Comparison of ENCODE assay signal across 27 cellular contexts in the genomic region with DNA sequence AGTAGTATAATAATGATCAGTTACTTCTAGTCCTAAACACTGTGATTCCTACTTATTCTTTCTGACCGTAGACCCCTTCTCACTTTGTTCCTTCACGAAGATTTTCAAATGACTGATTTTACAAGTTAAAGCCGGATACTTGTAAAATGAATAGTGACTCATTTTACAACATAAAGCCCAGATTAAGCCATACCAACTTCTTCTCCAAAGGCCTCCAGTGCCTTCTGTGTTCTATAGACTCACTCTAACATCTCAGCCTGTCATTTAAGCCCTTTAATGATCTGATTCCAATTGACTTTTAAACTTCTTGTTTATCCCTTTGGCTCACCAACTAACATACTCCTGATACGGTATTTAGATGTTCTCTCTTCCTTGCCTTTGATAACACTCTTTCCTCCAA.
"Had no signal": no experiment of that assay in that cellular context is flagged by ENCODE, and none has a peak within 500 bp of the region (broad histone marks: within the 10 kb centered on the region; RNA-seq: fewer than 3 reads in every experiment).

No MANE protein-coding gene starts in this region.

- H3K9me3 ChIP-seq: colonic mucosa, esophagus muscularis mucosa, left lung, ovary, right lobe of liver, suprapubic skin, transverse colon, upper lobe of right lung, uterus had no signal

- H3K36me3 Mint-ChIP-seq: naive thymus-derived CD4-positive, alpha-beta T cell had no signal

- H3K27ac ChIP-seq: colonic mucosa, esophagus muscularis mucosa, left lung, ovary, right lobe of liver, suprapubic skin, transverse colon, upper lobe of right lung, uterus had no signal

- H3K9me3 Mint-ChIP-seq: dendritic cell treated with granulocyte-macrophage colony-stimulating factor and Interleukin-4, amounts not matched to agents 40 ng/mL and 50 ng/mL, for 4 days; endodermal cell; nephron; stimulated activated naive CD8-positive, alpha-beta T cell treated with anti-CD3 and anti-CD28 coated beads, Interleukin-15, amount 100 ng/mL, for 72 hours had no signal

- DNase-seq: colonic mucosa; effector CD8-positive, alpha-beta T cell; endodermal cell; foreskin melanocyte; hypothalamus; left cardiac atrium; left lung; mesenchymal stem cell; midbrain; naive thymus-derived CD4-positive, alpha-beta T cell; occipital lobe; ovary; right lobe of liver; small intestine; stimulated activated CD4-positive, alpha-beta T cell treated with anti-CD3 and anti-CD28 coated beads, Interleukin-1b, Interleukin-23, amount 100 ng/mL, for 48 hours; stimulated activated CD4-positive, alpha-beta T cell treated with anti-CD3 and anti-CD28 coated beads, Interleukin-4, amount 100 ng/mL, for 1 hour; stimulated activated CD8-positive, alpha-beta memory T cell treated with anti-CD3 and anti-CD28 coated beads, Interleukin-4, amount 100 ng/mL, for 48 hours; stimulated activated naive CD4-positive, alpha-beta T cell; stimulated activated naive CD8-positive, alpha-beta T cell treated with anti-CD3 and anti-CD28 coated beads, Interleukin-15, amount 100 ng/mL, for 72 hours; transverse colon; upper lobe of right lung; uterus had no signal

- H3K36me3 ChIP-seq: colonic mucosa, esophagus muscularis mucosa, left lung, ovary, right lobe of liver, suprapubic skin, transverse colon, upper lobe of right lung, uterus had no signal

- H3K4me3 ChIP-seq: colonic mucosa, esophagus muscularis mucosa, left lung, ovary, right lobe of liver, suprapubic skin, transverse colon, upper lobe of right lung, uterus had no signal

- H3K27ac Mint-ChIP-seq: dendritic cell treated with granulocyte-macrophage colony-stimulating factor and Interleukin-4, amounts not matched to agents 40 ng/mL and 50 ng/mL, for 4 days; endodermal cell; naive thymus-derived CD4-positive, alpha-beta T cell; nephron; stimulated activated naive CD8-positive, alpha-beta T cell treated with anti-CD3 and anti-CD28 coated beads, Interleukin-15, amount 100 ng/mL, for 72 hours had no signal

- FAIRE-seq: islet of Langerhans, small intestine had no signal

- H3K4me1 ChIP-seq: colonic mucosa, left lung, right lobe of liver, suprapubic skin, uterus had no signal

- ATAC-seq: left cardiac atrium; left lung; naive thymus-derived CD4-positive, alpha-beta T cell; right lobe of liver; stimulated activated naive CD8-positive, alpha-beta T cell treated with anti-CD3 and anti-CD28 coated beads, Interleukin-15, amount 100 ng/mL, for 72 hours; upper lobe of right lung had no signal

- H3K4me1 Mint-ChIP-seq: naive thymus-derived CD4-positive, alpha-beta T cell; stimulated activated naive CD8-positive, alpha-beta T cell treated with anti-CD3 and anti-CD28 coated beads, Interleukin-15, amount 100 ng/mL, for 72 hours had no signal

- H3K27me3 ChIP-seq: colonic mucosa, esophagus muscularis mucosa, left lung, ovary, right lobe of liver, suprapubic skin, transverse colon, upper lobe of right lung, uterus had no signal

- H3K4me3 Mint-ChIP-seq: dendritic cell treated with granulocyte-macrophage colony-stimulating factor and Interleukin-4, amounts not matched to agents 40 ng/mL and 50 ng/mL, for 4 days; endodermal cell; naive thymus-derived CD4-positive, alpha-beta T cell; nephron; stimulated activated naive CD8-positive, alpha-beta T cell treated with anti-CD3 and anti-CD28 coated beads, Interleukin-15, amount 100 ng/mL, for 72 hours had no signal
